ENCODE assay signal across 1 cellular context in the genomic region with DNA sequence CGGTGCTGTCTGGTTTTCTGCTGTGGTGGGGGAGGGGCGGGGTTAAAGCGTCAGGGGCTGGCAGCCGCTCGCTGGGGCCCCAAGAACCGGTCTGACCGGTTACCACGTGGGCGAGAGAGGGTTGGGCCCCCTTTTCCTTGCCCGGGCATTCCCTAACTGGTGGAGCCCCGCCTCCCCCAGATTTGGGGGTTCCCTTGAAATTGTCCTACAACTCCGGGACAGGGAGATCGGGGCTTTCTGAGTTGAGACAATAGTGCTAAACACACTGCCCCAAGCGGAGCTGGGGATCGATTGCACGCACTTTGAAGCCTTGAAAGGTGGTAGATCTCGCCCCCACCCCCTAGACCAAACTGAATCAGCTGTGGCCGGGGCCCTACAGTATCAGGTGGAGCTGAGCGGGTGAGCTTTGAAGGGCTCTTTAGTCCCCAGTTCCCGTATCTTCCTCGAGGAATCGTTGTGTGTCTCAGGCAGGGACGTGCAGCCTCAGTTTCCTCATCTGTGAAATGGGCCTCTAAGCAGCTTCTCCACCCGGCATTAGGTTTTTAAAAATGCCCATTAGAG.
TF ChIP-seq lines count a peak whose summit lies in the region.

No MANE protein-coding gene starts in this region.

TF ChIP-seq in endothelial cell of umbilical vein, 7 proteins besides CTCF, POLR2A, EP300 and RAD21:
- no peak for TF ChIP-seq JUN (IDR thresholded peaks at IDR 0.05; ENCODE audit: borderline replicate concordance, insufficient read depth, insufficient read length, low read depth)
- TF ChIP-seq GATA2 (IDR thresholded peaks at IDR 0.05; ENCODE audit: insufficient read depth, insufficient read length, low read depth, low read length) = no peak
- no peak for TF ChIP-seq FOS (IDR thresholded peaks at IDR 0.05; ENCODE audit: borderline replicate concordance, insufficient read depth, low read length)
- no peak for TF ChIP-seq EZH2 (IDR thresholded peaks at IDR 0.05; ENCODE audit: borderline replicate concordance, low read depth, low read length, severe bottlenecking)
- TF ChIP-seq POLR2AphosphoS5 (IDR thresholded peaks at IDR 0.05; ENCODE audit: insufficient read depth, low read depth, low read length) = no peak
- TF ChIP-seq, protein P1, sequence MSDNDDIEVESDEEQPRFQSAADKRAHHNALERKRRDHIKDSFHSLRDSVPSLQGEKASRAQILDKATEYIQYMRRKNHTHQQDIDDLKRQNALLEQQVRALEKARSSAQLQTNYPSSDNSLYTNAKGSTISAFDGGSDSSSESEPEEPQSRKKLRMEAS (IDR thresholded peaks at IDR 0.05; ENCODE audit: insufficient read depth, insufficient read length) = no peak
- no peak for TF ChIP-seq MYC (IDR thresholded peaks at IDR 0.05; ENCODE audit: low read depth, low read length)
